ENCODE assay signal across 12 cellular contexts in the genomic region with DNA sequence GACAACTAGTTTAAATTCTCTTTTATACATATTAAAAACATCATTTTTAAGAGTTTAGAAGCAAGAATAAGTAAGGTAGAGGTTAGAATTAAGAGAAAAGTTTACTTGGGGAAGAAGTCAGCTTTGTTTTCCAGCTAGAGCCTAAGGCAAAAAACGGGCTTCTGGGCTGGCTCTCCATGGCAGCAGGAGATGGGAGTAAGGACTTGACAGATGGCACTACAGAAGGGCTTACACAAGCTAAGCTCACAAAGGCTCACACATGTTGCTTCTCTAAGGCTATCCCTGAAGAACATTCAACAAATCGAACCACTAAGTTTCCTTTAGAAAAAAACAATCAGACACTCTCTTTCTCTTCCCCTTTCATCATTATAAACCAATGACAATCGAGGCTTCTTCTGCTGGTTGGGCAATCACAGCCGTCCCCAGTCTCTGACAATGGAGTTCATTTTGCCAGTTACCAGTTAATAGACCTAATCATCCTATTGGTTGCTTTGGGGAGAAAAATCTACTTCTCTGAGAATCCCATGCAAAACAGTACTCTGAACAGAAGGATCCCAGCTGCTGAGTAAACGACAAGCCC. TPM values are rescaled to one million over a fixed set of nuclear protein-coding genes. Genes with fewer than 3 reads are reported as not detected.
DNase-seq lines count a peak whose midpoint lies in the region; ATAC-seq and TF ChIP-seq lines count a peak whose summit lies in the region.
"Had no signal": no experiment of that assay in that cellular context is flagged by ENCODE, and none has a peak within 500 bp of the region (broad histone marks: within the 10 kb centered on the region; RNA-seq: fewer than 3 reads in every experiment).

No MANE protein-coding gene starts in this region.

- no peak for ATAC-seq in activated T-cell treated with anti-CD3 and anti-CD28 coated beads, Interleukin-2, amount 50 U/mL, for 4 hours
- no peak for ATAC-seq in stimulated activated effector memory CD8-positive, alpha-beta T cell treated with anti-CD3 and anti-CD28 coated beads, Interleukin-12 subunit alpha, Interleukin-12 subunit beta, amount 100 ng/mL, for 72 hours
- ATAC-seq in GM21717 (IDR thresholded peaks at IDR 0.05; ENCODE audit: unreplicated experiment), result no peak
- ATAC-seq: activated CD4-positive, alpha-beta T cell treated with anti-CD3 and anti-CD28 coated beads for 36 hours had no signal

- TF ChIP-seq CTCF in dorsolateral prefrontal cortex (IDR thresholded peaks at IDR 0.05 in 54 of 56, conservative IDR thresholded peaks at IDR 0.05 in 2 of 56; ENCODE audit: low read depth in 1 of 56, partially characterized antibody in 56 of 56), result peak in 5 of 56 donors; percentile 8 to 21 (median 16)
- no peak for TF ChIP-seq CTCF in stomach (IDR thresholded peaks at IDR 0.05)

- no peak for DNase-seq in activated T-cell treated with anti-CD3 and anti-CD28 coated beads, Interleukin-2, amount 50 U/mL, for 24 hours
- no peak for DNase-seq in activated T-cell treated with anti-CD3 and anti-CD28 coated beads, Interleukin-2, amount 50 U/mL, for 4 hours
- DNase-seq in NCI-H446 treated with DMSO at 0.1 percent for 48 hours (lab: John Stamatoyannopoulos, UW), result peak; percentile 38
- DNase-seq in dorsolateral prefrontal cortex, result peak in 4 of 10 donors; percentile 12 to 49 (median 45)
- DNase-seq in stimulated activated effector memory CD8-positive, alpha-beta T cell treated with anti-CD3 and anti-CD28 coated beads, Interleukin-12 subunit alpha, Interleukin-12 subunit beta, amount 100 ng/mL, for 72 hours (ENCODE audit: low spot score in 2 of 2), result no peak
- no peak for DNase-seq in stomach
- no peak for DNase-seq in HuH-7 (ENCODE audit: low spot score)
- DNase-seq: activated CD4-positive, alpha-beta T cell treated with anti-CD3 and anti-CD28 coated beads for 36 hours; NCI-H1417; SJCRH30 had no signal

- peaks cover 58% of the 10 kb centered on the region for H3K4me1 Mint-ChIP-seq in activated T-cell treated with anti-CD3 and anti-CD28 coated beads, Interleukin-2, amount 50 U/mL, for 24 hours (ENCODE audit: low read depth)
- peaks cover 60% of the 10 kb centered on the region for H3K4me1 Mint-ChIP-seq in activated T-cell treated with anti-CD3 and anti-CD28 coated beads, Interleukin-2, amount 50 U/mL, for 4 hours (ENCODE audit: low read depth)
- peaks cover 45% of the 10 kb centered on the region for H3K4me1 Mint-ChIP-seq in stimulated activated effector memory CD8-positive, alpha-beta T cell treated with anti-CD3 and anti-CD28 coated beads, Interleukin-12 subunit alpha, Interleukin-12 subunit beta, amount 100 ng/mL, for 72 hours

- H3K27ac ChIP-seq in dorsolateral prefrontal cortex (peak overlapping the region in 50 of 59 donors; percentile 4 to 83 (median 60)), stomach (no peak overlapping the region)
- H3K27ac ChIP-seq: SJCRH30 had no signal

- 75 to 86% (median 79%) methylated on average over 5 of the region's 5 CpGs for WGBS in stomach, 5 donors

- peak overlapping the region in 4 of 59 donors; percentile 1 to 10 (median 4) for H3K4me3 ChIP-seq in dorsolateral prefrontal cortex
- H3K4me3 ChIP-seq in stomach, result no peak overlapping the region
- H3K4me3 ChIP-seq: SJCRH30, smooth muscle cell had no signal

- TF ChIP-seq EP300 in stomach (IDR thresholded peaks at IDR 0.05), result no peak

- H3K9me3 Mint-ChIP-seq in activated T-cell treated with anti-CD3 and anti-CD28 coated beads, Interleukin-2, amount 50 U/mL, for 24 hours, result no peaks in the 10 kb centered on the region
- no peaks in the 10 kb centered on the region for H3K9me3 Mint-ChIP-seq in activated T-cell treated with anti-CD3 and anti-CD28 coated beads, Interleukin-2, amount 50 U/mL, for 4 hours
- no peaks in the 10 kb centered on the region for H3K9me3 Mint-ChIP-seq in stimulated activated effector memory CD8-positive, alpha-beta T cell treated with anti-CD3 and anti-CD28 coated beads, Interleukin-12 subunit alpha, Interleukin-12 subunit beta, amount 100 ng/mL, for 72 hours

- H3K4me3 Mint-ChIP-seq in activated T-cell treated with anti-CD3 and anti-CD28 coated beads, Interleukin-2, amount 50 U/mL, for 24 hours, result no peak overlapping the region
- H3K4me3 Mint-ChIP-seq in activated T-cell treated with anti-CD3 and anti-CD28 coated beads, Interleukin-2, amount 50 U/mL, for 4 hours, result no peak overlapping the region
- H3K4me3 Mint-ChIP-seq in stimulated activated effector memory CD8-positive, alpha-beta T cell treated with anti-CD3 and anti-CD28 coated beads, Interleukin-12 subunit alpha, Interleukin-12 subunit beta, amount 100 ng/mL, for 72 hours, result no peak overlapping the region
- H3K4me3 Mint-ChIP-seq: activated CD4-positive, alpha-beta T cell treated with anti-CD3 and anti-CD28 coated beads for 36 hours had no signal

- no peaks in the 10 kb centered on the region for H3K27me3 Mint-ChIP-seq in activated T-cell treated with anti-CD3 and anti-CD28 coated beads, Interleukin-2, amount 50 U/mL, for 24 hours
- no peaks in the 10 kb centered on the region for H3K27me3 Mint-ChIP-seq in activated T-cell treated with anti-CD3 and anti-CD28 coated beads, Interleukin-2, amount 50 U/mL, for 4 hours (ENCODE audit: low read depth)
- H3K27me3 Mint-ChIP-seq: activated CD4-positive, alpha-beta T cell treated with anti-CD3 and anti-CD28 coated beads for 36 hours had no signal

- TF ChIP-seq POLR2A in stomach (IDR thresholded peaks at IDR 0.05), result no peak

- H3K36me3 Mint-ChIP-seq in activated T-cell treated with anti-CD3 and anti-CD28 coated beads, Interleukin-2, amount 50 U/mL, for 24 hours (ENCODE audit: low read depth), result peaks cover 96% of the 10 kb centered on the region
- H3K36me3 Mint-ChIP-seq in activated T-cell treated with anti-CD3 and anti-CD28 coated beads, Interleukin-2, amount 50 U/mL, for 4 hours (ENCODE audit: insufficient read depth), result peaks cover 49% of the 10 kb centered on the region
- peaks cover 75% of the 10 kb centered on the region for H3K36me3 Mint-ChIP-seq in stimulated activated effector memory CD8-positive, alpha-beta T cell treated with anti-CD3 and anti-CD28 coated beads, Interleukin-12 subunit alpha, Interleukin-12 subunit beta, amount 100 ng/mL, for 72 hours

- H3K4me1 ChIP-seq in stomach, result peaks cover 18 to 48% (median 32%) of the 10 kb centered on the region in 4 donors

- H3K36me3 ChIP-seq in stomach, result peaks cover 26 to 76% (median 72%) of the 10 kb centered on the region in 4 donors

- intact Hi-C loops in dorsolateral prefrontal cortex (cut with DNase I), result loop anchor here in 1 of 2 donors (5.0 kb wide), 2 partner anchors 34 to 59 kb away; partner anchors contain the start of gene MYCL
- intact Hi-C loops in stomach (cut with DNase I; ENCODE audit: low total_unique reads), result no loop called here

- no peaks in the 10 kb centered on the region for H3K9me3 ChIP-seq in stomach
- H3K9me3 ChIP-seq: SJCRH30 had no signal

- H3K27me3 ChIP-seq in dorsolateral prefrontal cortex (no peaks in the 10 kb centered on the region), stomach (no peaks in the 10 kb centered on the region)
- H3K27me3 ChIP-seq: SJCRH30 had no signal

- H3K27ac Mint-ChIP-seq in activated T-cell treated with anti-CD3 and anti-CD28 coated beads, Interleukin-2, amount 50 U/mL, for 24 hours, result peak overlapping the region; percentile 60
- peak overlapping the region; percentile 68 for H3K27ac Mint-ChIP-seq in stimulated activated effector memory CD8-positive, alpha-beta T cell treated with anti-CD3 and anti-CD28 coated beads, Interleukin-12 subunit alpha, Interleukin-12 subunit beta, amount 100 ng/mL, for 72 hours

RNA-seq across cellular contexts. Expression of gene TRIT1, which starts 40.5 kb away (rescaled TPM):
- total RNA-seq in activated T-cell treated with anti-CD3 and anti-CD28 coated beads, Interleukin-2, amount 50 U/mL, for 4 hours, result 10 to 100 TPM; 28.6 to 30.8 (median 30.6) TPM
- 10 to 100 TPM; 16.5 to 42.2 (median 27.3) TPM for total RNA-seq in dorsolateral prefrontal cortex
- total RNA-seq in stomach, result 10 to 100 TPM in 3 of 5 donors, 1 to 10 TPM in 2; 4.3 to 42.0 (median 10.5) TPM
- polyA plus RNA-seq in stomach, result 10 to 100 TPM; 10.3 to 18.5 (median 11.0) TPM

RNA-seq across cellular contexts. Expression of gene BMP8B, which starts 54.2 kb away (rescaled TPM):
- under 1 TPM; 0.23 to 0.30 (median 0.24) TPM for total RNA-seq in activated T-cell treated with anti-CD3 and anti-CD28 coated beads, Interleukin-2, amount 50 U/mL, for 4 hours
- total RNA-seq in dorsolateral prefrontal cortex (1 to 10 TPM in 119 of 120 experiments, under 1 TPM in 1; 0.96 to 8.4 (median 3.1) TPM), stomach (1 to 10 TPM in 3 of 5 donors, under 1 TPM in 1, not detected in 1; 0.14 to 5.2 (median 1.6) TPM)
- under 1 TPM; 0.31 to 0.68 (median 0.37) TPM for polyA plus RNA-seq in stomach
- total RNA-seq: smooth muscle cell had no signal

RNA-seq across cellular contexts. Expression of gene MYCL, which starts 58.9 kb away (rescaled TPM):
- total RNA-seq in activated T-cell treated with anti-CD3 and anti-CD28 coated beads, Interleukin-2, amount 50 U/mL, for 4 hours, result under 1 TPM; 0.08 to 0.38 (median 0.18) TPM
- 1 to 10 TPM in 118 of 120 experiments, under 1 TPM in 2; 0.88 to 5.6 (median 2.3) TPM for total RNA-seq in dorsolateral prefrontal cortex
- 10 to 100 TPM in 1 of 5 donors, 1 to 10 TPM in 3, not detected in 1; 4.5 to 39.4 (median 5.8) TPM for total RNA-seq in stomach
- polyA plus RNA-seq in stomach, result 1 to 10 TPM in 2 of 3 donors, under 1 TPM in 1; 0.61 to 4.4 (median 1.7) TPM

Comparison
In these comparisons a context has a peak if more than half of its experiments do, and no peak if none do; other contexts are left out.
1. H3K27ac ChIP-seq: peak in dorsolateral prefrontal cortex (50 of 59); none in stomach (0 of 5).